ENCODE assay signal across 1 cellular context in the genomic region with DNA sequence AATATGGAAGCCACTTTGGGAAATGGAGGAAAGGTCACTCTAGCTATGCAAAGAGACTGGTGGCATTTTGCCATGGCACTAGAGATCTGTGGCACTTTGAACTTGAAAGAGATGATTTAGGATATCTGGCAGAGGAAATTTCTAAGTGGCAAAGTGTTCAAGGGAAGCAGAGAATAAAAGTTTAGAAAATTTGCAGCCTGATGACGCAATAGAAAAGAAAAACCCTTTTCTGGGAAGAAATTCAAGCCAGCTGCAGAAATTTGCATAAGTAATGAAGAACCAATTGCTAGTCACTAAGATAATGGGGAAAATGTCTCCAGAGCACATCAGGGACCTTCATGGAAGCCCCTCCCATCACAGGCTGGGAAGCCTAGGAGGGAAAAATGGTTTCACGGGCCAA.
TF ChIP-seq lines count a peak whose summit lies in the region.

No MANE protein-coding gene starts in this region.

TF ChIP-seq in K562, 482 proteins besides CTCF, POLR2A, EP300 and RAD21 (continued from another document):
- TF ChIP-seq, protein P1, sequence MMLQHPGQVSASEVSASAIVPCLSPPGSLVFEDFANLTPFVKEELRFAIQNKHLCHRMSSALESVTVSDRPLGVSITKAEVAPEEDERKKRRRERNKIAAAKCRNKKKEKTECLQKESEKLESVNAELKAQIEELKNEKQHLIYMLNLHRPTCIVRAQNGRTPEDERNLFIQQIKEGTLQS (IDR thresholded peaks at IDR 0.05), result peak; percentile 53
- TF ChIP-seq, protein P1 (CRISPR knock-in tag; conservative IDR thresholded peaks at IDR 0.05), result no peak
- peak; percentile 32; the same call in 1 of the 2 replicates for TF ChIP-seq CEBPB (tag; IDR thresholded peaks at IDR 0.05)
- TF ChIP-seq HNRNPLL (IDR thresholded peaks at IDR 0.05; ENCODE audit: low read depth, low read length, poor library complexity, severe bottlenecking), result no peak
- no peak for TF ChIP-seq CEBPG (CRISPR knock-in tag; IDR thresholded peaks at IDR 0.05)
- TF ChIP-seq CEBPG (tag; conservative IDR thresholded peaks at IDR 0.05 in 1 of 2, IDR thresholded peaks at IDR 0.05 in 1 of 2), result peak; percentile 28 to 82; a peak in 3 of 4 replicates
- TF ChIP-seq, protein P2, sequence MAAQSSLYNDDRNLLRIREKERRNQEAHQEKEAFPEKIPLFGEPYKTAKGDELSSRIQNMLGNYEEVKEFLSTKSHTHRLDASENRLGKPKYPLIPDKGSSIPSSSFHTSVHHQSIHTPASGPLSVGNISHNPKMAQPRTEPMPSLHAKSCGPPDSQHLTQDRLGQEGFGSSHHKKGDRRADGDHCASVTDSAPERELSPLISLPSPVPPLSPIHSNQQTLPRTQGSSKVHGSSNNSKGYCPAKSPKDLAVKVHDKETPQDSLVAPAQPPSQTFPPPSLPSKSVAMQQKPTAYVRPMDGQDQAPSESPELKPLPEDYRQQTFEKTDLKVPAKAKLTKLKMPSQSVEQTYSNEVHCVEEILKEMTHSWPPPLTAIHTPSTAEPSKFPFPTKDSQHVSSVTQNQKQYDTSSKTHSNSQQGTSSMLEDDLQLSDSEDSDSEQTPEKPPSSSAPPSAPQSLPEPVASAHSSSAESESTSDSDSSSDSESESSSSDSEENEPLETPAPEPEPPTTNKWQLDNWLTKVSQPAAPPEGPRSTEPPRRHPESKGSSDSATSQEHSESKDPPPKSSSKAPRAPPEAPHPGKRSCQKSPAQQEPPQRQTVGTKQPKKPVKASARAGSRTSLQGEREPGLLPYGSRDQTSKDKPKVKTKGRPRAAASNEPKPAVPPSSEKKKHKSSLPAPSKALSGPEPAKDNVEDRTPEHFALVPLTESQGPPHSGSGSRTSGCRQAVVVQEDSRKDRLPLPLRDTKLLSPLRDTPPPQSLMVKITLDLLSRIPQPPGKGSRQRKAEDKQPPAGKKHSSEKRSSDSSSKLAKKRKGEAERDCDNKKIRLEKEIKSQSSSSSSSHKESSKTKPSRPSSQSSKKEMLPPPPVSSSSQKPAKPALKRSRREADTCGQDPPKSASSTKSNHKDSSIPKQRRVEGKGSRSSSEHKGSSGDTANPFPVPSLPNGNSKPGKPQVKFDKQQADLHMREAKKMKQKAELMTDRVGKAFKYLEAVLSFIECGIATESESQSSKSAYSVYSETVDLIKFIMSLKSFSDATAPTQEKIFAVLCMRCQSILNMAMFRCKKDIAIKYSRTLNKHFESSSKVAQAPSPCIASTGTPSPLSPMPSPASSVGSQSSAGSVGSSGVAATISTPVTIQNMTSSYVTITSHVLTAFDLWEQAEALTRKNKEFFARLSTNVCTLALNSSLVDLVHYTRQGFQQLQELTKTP (IDR thresholded peaks at IDR 0.05; ENCODE audit: low read depth in 1 of 2, partially characterized antibody in 2 of 2), result no peak
